Comparison of ENCODE assay signal across 1 cellular context in genomic region chr3:37945803-37946530, GRCh38.
A peak's percentile ranks its signal among the peaks of the same experiment; 100 is the strongest.
TF ChIP-seq lines count a peak whose summit lies in the region.

No MANE protein-coding gene starts in this region.

TF ChIP-seq in HEK293, 187 proteins besides CTCF, POLR2A, EP300 and RAD21 (continued from another document):
- TF ChIP-seq PRDM10 (tag by site-specific recombination; IDR thresholded peaks at IDR 0.05) (peak; percentile 89), ZNF692 (tag by site-specific recombination; IDR thresholded peaks at IDR 0.05) (no peak), SP7 (tag by site-specific recombination; IDR thresholded peaks at IDR 0.05) (peak; percentile 56; the same call in 1 of the 2 replicates), OSR2 (tag by site-specific recombination; IDR thresholded peaks at IDR 0.05) (no peak), ZNF426 (tag by site-specific recombination; IDR thresholded peaks at IDR 0.05) (no peak), ZNF558 (tag by site-specific recombination; IDR thresholded peaks at IDR 0.05) (no peak), ZNF350 (tag by site-specific recombination; IDR thresholded peaks at IDR 0.05) (no peak), ZBTB26 (tag by site-specific recombination; optimal IDR thresholded peaks at IDR 0.05) (no peak), ZNF169 (tag by site-specific recombination; IDR thresholded peaks at IDR 0.05) (no peak), HOXD13 (CRISPR knock-in tag; IDR thresholded peaks at IDR 0.05; ENCODE audit: borderline replicate concordance) (no peak), WT1 (tag by site-specific recombination; IDR thresholded peaks at IDR 0.05) (peak; percentile 47; the same call in 1 of the 2 replicates), ZNF335 (tag by site-specific recombination; conservative IDR thresholded peaks at IDR 0.05) (no peak), ZBTB44 (tag by site-specific recombination; IDR thresholded peaks at IDR 0.05) (no peak), ZNF239 (tag by site-specific recombination; IDR thresholded peaks at IDR 0.05) (no peak), ZNF626 (tag by site-specific recombination; IDR thresholded peaks at IDR 0.05) (no peak), KLF10 (tag by site-specific recombination; IDR thresholded peaks at IDR 0.05) (no peak)
